ENCODE assay signal across 1 cellular context in the genomic region with DNA sequence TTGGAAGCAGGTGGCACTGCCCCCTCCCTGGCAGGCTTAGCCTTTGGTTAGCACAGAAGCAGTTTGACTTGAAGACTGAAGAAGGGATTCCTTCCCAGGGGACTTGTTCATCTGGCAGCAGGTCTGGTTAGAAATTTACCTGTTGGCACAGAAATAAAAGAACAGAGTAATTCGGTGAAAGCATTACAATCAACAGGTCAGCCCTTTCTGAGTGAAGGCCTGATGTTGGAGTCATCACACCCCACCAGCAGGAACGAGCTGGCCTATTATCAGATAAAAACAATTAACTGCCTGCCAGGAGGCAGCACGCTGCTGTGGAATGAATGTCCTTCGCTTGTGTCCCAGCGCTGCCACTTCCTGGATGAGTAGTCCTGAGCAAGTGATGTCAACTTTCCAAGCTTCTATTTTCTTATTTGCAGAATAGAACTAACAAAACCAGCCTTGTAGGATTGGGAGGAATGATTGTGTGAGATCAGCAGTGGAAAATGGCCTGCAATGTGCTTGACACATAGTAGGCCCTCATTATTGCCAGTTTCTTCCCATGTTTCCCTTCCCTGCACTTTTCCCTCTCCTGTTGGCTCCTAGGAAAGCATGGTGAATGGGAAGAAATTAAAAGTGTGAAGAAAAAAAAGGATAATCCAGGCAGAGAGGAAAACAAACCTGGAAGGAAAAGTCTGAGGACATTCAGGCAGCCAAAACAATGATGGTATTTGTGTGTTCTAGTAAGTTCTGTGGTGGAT.
TF ChIP-seq lines count a peak whose summit lies in the region.

No MANE protein-coding gene starts in this region.

TF ChIP-seq in HEK293, 187 proteins besides CTCF, POLR2A, EP300 and RAD21 (continued from another document):
- TF ChIP-seq ZNF324 (tag by site-specific recombination; IDR thresholded peaks at IDR 0.05) (no peak), ZNF660 (tag by site-specific recombination; IDR thresholded peaks at IDR 0.05) (0 out of 2 replicates have a peak, but pooled peaks have one; percentile 53), ZNF561 (tag by site-specific recombination; IDR thresholded peaks at IDR 0.05; ENCODE audit: borderline replicate concordance) (no peak), ZNF629 (tag by site-specific recombination; IDR thresholded peaks at IDR 0.05) (no peak), REPIN1 (tag by site-specific recombination; IDR thresholded peaks at IDR 0.05; ENCODE audit: low read depth) (no peak), ZIC2 (tag by site-specific recombination; IDR thresholded peaks at IDR 0.05) (no peak)
